ENCODE assay signal across 1 cellular context in the genomic region with DNA sequence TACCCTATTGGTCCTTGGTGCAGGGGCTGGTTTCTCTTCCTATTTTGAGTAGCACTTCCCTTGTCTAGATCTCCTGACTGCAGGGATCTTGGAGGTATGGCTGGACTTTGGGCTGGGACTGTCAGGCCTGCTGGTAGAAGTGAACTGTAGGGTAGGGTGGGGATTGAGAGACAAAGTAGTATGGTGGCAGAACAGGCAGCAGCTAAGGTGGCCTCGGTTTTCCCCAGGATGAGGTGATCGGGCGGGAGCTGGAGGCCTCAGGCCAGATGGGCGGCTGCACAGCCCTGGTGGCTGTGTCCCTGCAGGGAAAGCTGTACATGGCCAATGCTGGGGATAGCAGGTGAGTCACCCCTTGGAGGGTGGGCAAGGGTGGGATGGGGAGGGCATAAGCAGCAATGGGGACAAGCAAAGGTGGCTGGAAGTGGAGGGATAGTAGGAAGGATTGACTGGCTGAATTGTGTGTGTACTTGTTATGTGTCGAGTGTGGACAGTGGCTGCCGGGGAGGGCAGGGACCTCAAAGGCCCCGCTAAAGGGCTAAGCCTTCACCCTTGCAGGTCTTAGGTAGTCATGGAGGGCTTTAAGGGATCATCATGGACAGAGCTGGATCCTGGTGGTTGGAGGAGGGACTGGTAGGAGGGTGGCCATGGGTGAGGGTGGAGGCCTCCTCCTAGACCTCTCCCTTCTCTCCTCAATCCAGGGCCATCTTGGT.
TF ChIP-seq lines count a peak whose summit lies in the region.

No MANE protein-coding gene starts in this region.

TF ChIP-seq in HepG2, 621 proteins besides CTCF, POLR2A, EP300 and RAD21:
- TF ChIP-seq SNRNP70 (IDR thresholded peaks at IDR 0.05; ENCODE audit: low read depth, low read length), result no peak
- no peak for TF ChIP-seq NONO (IDR thresholded peaks at IDR 0.05)
- no peak for TF ChIP-seq NONO (CRISPR knock-in tag; conservative IDR thresholded peaks at IDR 0.05)
- TF ChIP-seq SP4 (CRISPR knock-in tag; IDR thresholded peaks at IDR 0.05), result no peak
- TF ChIP-seq ZNF83 (CRISPR knock-in tag; IDR thresholded peaks at IDR 0.05; ENCODE audit: borderline replicate concordance), result no peak
- TF ChIP-seq ZNF383 (CRISPR knock-in tag; IDR thresholded peaks at IDR 0.05; ENCODE audit: borderline replicate concordance), result no peak
- no peak for TF ChIP-seq ZNF619 (CRISPR knock-in tag; IDR thresholded peaks at IDR 0.05)
- no peak for TF ChIP-seq DNMT1 (CRISPR knock-in tag; IDR thresholded peaks at IDR 0.05)
- TF ChIP-seq SALL2 (CRISPR knock-in tag; IDR thresholded peaks at IDR 0.05), result no peak
- TF ChIP-seq NFYB (CRISPR knock-in tag; IDR thresholded peaks at IDR 0.05), result no peak
- TF ChIP-seq SMAD1 (CRISPR knock-in tag; IDR thresholded peaks at IDR 0.05; ENCODE audit: borderline replicate concordance, low read depth), result no peak
- TF ChIP-seq ATRX (CRISPR knock-in tag; IDR thresholded peaks at IDR 0.05; ENCODE audit: borderline replicate concordance), result no peak
- TF ChIP-seq, protein P1, sequence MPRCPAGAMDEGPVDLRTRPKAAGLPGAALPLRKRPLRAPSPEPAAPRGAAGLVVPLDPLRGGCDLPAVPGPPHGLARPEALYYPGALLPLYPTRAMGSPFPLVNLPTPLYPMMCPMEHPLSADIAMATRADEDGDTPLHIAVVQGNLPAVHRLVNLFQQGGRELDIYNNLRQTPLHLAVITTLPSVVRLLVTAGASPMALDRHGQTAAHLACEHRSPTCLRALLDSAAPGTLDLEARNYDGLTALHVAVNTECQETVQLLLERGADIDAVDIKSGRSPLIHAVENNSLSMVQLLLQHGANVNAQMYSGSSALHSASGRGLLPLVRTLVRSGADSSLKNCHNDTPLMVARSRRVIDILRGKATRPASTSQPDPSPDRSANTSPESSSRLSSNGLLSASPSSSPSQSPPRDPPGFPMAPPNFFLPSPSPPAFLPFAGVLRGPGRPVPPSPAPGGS (CRISPR knock-in tag; IDR thresholded peaks at IDR 0.05), result no peak
- TF ChIP-seq HMG20A (CRISPR knock-in tag; IDR thresholded peaks at IDR 0.05; ENCODE audit: borderline replicate concordance), result no peak
- TF ChIP-seq GZF1 (CRISPR knock-in tag; IDR thresholded peaks at IDR 0.05), result no peak
- TF ChIP-seq, protein P2, sequence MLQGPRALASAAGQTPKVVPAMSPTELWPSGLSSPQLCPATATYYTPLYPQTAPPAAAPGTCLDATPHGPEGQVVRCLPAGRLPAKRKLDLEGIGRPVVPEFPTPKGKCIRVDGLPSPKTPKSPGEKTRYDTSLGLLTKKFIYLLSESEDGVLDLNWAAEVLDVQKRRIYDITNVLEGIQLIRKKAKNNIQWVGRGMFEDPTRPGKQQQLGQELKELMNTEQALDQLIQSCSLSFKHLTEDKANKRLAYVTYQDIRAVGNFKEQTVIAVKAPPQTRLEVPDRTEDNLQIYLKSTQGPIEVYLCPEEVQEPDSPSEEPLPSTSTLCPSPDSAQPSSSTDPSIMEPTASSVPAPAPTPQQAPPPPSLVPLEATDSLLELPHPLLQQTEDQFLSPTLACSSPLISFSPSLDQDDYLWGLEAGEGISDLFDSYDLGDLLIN (CRISPR knock-in tag; IDR thresholded peaks at IDR 0.05; ENCODE audit: borderline replicate concordance), result no peak
